33 cellular contexts compared by ENCODE assay signal in the genomic region with DNA sequence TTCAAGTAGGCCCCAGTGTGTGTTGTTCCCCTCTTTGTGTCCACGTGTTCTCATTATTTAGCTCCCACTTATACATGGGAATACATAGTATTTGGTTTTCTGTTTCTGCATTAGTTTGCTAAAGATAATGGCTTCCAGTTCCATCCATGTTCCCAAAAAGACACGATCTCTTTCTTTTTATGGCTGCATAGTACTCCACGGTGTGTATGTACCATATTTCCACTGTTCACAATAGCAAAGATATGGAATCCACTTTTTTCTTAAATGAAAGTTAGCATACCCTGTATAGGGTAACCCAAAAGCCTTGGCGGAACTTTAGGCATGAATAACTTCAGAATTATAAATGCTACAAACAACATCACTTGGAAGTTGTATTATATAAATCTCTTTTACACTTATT.
"Had no signal": no experiment of that assay in that cellular context is flagged by ENCODE, and none has a peak within 500 bp of the region (broad histone marks: within the 10 kb centered on the region; RNA-seq: fewer than 3 reads in every experiment).

No MANE protein-coding gene starts in this region.

- H3K4me3 ChIP-seq: ascending aorta, cardiac muscle cell had no signal

- H3K36me3 Mint-ChIP-seq: activated naive CD4-positive, alpha-beta T cell treated with anti-CD3 and anti-CD28 coated beads, Interleukin-2, amount 50 U/mL, for 24 hours; activated naive CD8-positive, alpha-beta T cell treated with anti-CD3 and anti-CD28 coated beads, Interleukin-2, amount 10 ng/mL, durations not matched to agents 7 days and 5 days had no signal

- DNase-seq: activated CD4-positive, alpha-beta T cell treated with anti-CD3 and anti-CD28 coated beads for 1 hour; activated CD4-positive, alpha-beta T cell treated with anti-CD3 and anti-CD28 coated beads for 48 hours; activated CD4-positive, CD25-positive, alpha-beta regulatory T cell; activated CD8-positive, alpha-beta T cell treated with anti-CD3 and anti-CD28 coated beads for 36 hours; activated gamma-delta T cell; activated naive CD4-positive, alpha-beta T cell treated with Interleukin-2 at 50 U/mL for 16 hours; activated naive CD8-positive, alpha-beta T cell treated with anti-CD3 and anti-CD28 coated beads, Interleukin-2, amount 10 ng/mL, durations not matched to agents 7 days and 5 days; activated T-cell treated with anti-CD3 and anti-CD28 coated beads, Interleukin-2, amount 50 U/mL, for 1 hour; activated T-cell treated with anti-CD3 and anti-CD28 coated beads, Interleukin-2, amount 50 U/mL, for 72 hours; amygdala; NCI-H1092 treated with DMSO at 0.1 percent for 48 hours; NCI-H1417; NCI-H146; NCI-H187; NCI-H2029 treated with DMSO at 0.1 percent for 48 hours; NCI-H2107; NCI-H2171; NCI-H510A; NCI-H526 treated with DMSO at 0.1 percent for 48 hours; NCI-H82; Right ventricle myocardium superior; SW 1271; T-helper 1 cell; T-helper 2 cell; T-helper 9 cell; WERI-Rb-1 had no signal

- H3K27ac Mint-ChIP-seq: activated CD8-positive, alpha-beta T cell treated with anti-CD3 and anti-CD28 coated beads for 36 hours; activated naive CD4-positive, alpha-beta T cell treated with anti-CD3 and anti-CD28 coated beads, Interleukin-2, amount 50 U/mL, for 24 hours; activated naive CD8-positive, alpha-beta T cell treated with anti-CD3 and anti-CD28 coated beads, Interleukin-2, amount 10 ng/mL, durations not matched to agents 7 days and 5 days; activated T-cell treated with anti-CD3 and anti-CD28 coated beads, Interleukin-2, amount 50 U/mL, for 72 hours; activated T-helper 17 cell treated with anti-CD3 and anti-CD28 coated beads, Interleukin-2, amount 50 U/mL, for 72 hours had no signal

- FAIRE-seq: RCC 7860 had no signal

- H3K27me3 Mint-ChIP-seq: activated naive CD8-positive, alpha-beta T cell treated with anti-CD3 and anti-CD28 coated beads, Interleukin-2, amount 10 ng/mL, durations not matched to agents 7 days and 5 days; activated T-helper 17 cell treated with anti-CD3 and anti-CD28 coated beads, Interleukin-2, amount 50 U/mL, for 72 hours; central memory CD8-positive, alpha-beta T cell had no signal

- H3K4me1 Mint-ChIP-seq: activated T-helper 17 cell treated with anti-CD3 and anti-CD28 coated beads, Interleukin-2, amount 50 U/mL, for 72 hours; central memory CD8-positive, alpha-beta T cell had no signal

- H3K36me3 ChIP-seq: ascending aorta, cardiac muscle cell, WERI-Rb-1 had no signal

- H3K27me3 ChIP-seq: ascending aorta, cardiac muscle cell had no signal

- H3K9me3 ChIP-seq: ascending aorta had no signal

- H3K4me3 Mint-ChIP-seq: activated CD8-positive, alpha-beta T cell treated with anti-CD3 and anti-CD28 coated beads for 36 hours; activated naive CD4-positive, alpha-beta T cell treated with anti-CD3 and anti-CD28 coated beads, Interleukin-2, amount 50 U/mL, for 24 hours; activated naive CD8-positive, alpha-beta T cell treated with anti-CD3 and anti-CD28 coated beads, Interleukin-2, amount 10 ng/mL, durations not matched to agents 7 days and 5 days; activated T-cell treated with anti-CD3 and anti-CD28 coated beads, Interleukin-2, amount 50 U/mL, for 72 hours; activated T-helper 17 cell treated with anti-CD3 and anti-CD28 coated beads, Interleukin-2, amount 50 U/mL, for 72 hours; central memory CD8-positive, alpha-beta T cell had no signal

- H3K27ac ChIP-seq: cardiac muscle cell, RWPE1, WERI-Rb-1 had no signal

- H3K9me3 Mint-ChIP-seq: activated CD8-positive, alpha-beta T cell treated with anti-CD3 and anti-CD28 coated beads for 36 hours; activated naive CD4-positive, alpha-beta T cell treated with anti-CD3 and anti-CD28 coated beads, Interleukin-2, amount 50 U/mL, for 24 hours; activated naive CD8-positive, alpha-beta T cell treated with anti-CD3 and anti-CD28 coated beads, Interleukin-2, amount 10 ng/mL, durations not matched to agents 7 days and 5 days; activated T-cell treated with anti-CD3 and anti-CD28 coated beads, Interleukin-2, amount 50 U/mL, for 72 hours; activated T-helper 17 cell treated with anti-CD3 and anti-CD28 coated beads, Interleukin-2, amount 50 U/mL, for 72 hours; central memory CD8-positive, alpha-beta T cell had no signal

- ATAC-seq: activated CD8-positive, alpha-beta T cell treated with anti-CD3 and anti-CD28 coated beads for 36 hours; activated T-cell treated with anti-CD3 and anti-CD28 coated beads, Interleukin-2, amount 50 U/mL, for 72 hours; activated T-helper 17 cell treated with anti-CD3 and anti-CD28 coated beads, Interleukin-2, amount 50 U/mL, for 72 hours had no signal
